In the genomic region with DNA sequence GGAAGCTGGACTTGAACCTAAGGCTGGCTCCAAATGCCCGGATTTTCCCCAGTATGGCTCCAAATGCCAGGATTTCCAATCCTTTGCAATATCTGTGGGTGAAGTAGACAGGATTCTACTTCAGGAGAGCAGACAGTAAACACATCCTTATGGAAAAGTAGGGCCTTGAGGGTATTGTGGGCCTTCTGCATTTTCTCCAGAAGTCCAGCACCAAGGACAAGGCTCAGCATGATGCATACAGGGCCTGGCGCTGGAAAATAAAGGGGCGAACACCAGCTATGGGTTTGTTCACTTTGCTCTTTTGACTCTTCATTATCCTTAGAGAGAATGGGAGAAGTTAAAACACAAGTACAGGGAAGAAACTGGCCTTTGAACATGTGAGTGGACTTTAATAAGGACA, we compare ENCODE assay signal across 23 cellular contexts.
DNase-seq lines count a peak whose midpoint lies in the region; ATAC-seq and TF ChIP-seq lines count a peak whose summit lies in the region.
"Had no signal": no experiment of that assay in that cellular context is flagged by ENCODE, and none has a peak within 500 bp of the region (broad histone marks: within the 10 kb centered on the region; RNA-seq: fewer than 3 reads in every experiment).

No MANE protein-coding gene starts in this region.

- DNase-seq in MCF 10A (ENCODE audit: unreplicated experiment), result peak; percentile 16
- DNase-seq in breast epithelium (ENCODE audit: low spot score in 2 of 2), result no peak
- no peak for DNase-seq in WTC11 (ENCODE audit: low spot score)
- DNase-seq in fibroblast of peridontal ligament (ENCODE audit: extremely low read depth), result peak; percentile 54
- no peak for DNase-seq in stimulated activated naive B cell treated with anti-CD40 and anti-IgM and Interleukin-4, amounts not matched to agents 10 μg/mL and 1 μg/mL and 100 μg/mL, for 72 hours
- DNase-seq in DMS153 treated with DMSO at 0.1 percent for 48 hours (lab: John Stamatoyannopoulos, UW; ENCODE audit: unreplicated experiment), result no peak
- no peak for DNase-seq in NCI-H82 treated with DMSO at 0.1 percent for 48 hours (lab: John Stamatoyannopoulos, UW; ENCODE audit: unreplicated experiment)
- no peak for DNase-seq in CD1c-positive myeloid dendritic cell (ENCODE audit: extremely low spot score)
- DNase-seq: activated CD4-positive, alpha-beta T cell treated with anti-CD3 and anti-CD28 coated beads for 36 hours; activated naive CD4-positive, alpha-beta T cell; body of pancreas; DMS79; dorsolateral prefrontal cortex; left ventricle myocardium inferior; NCI-H187 treated with DMSO at 0.1 percent for 48 hours; NCI-H510A treated with DMSO at 0.1 percent for 48 hours; OCI-M1; posterior cingulate gyrus; stimulated activated naive CD4-positive, alpha-beta T cell; trophoblast cell had no signal

- H3K9me3 Mint-ChIP-seq in MCF 10A (ENCODE audit: unreplicated experiment) (no peaks in the 10 kb centered on the region), WTC11 (no peaks in the 10 kb centered on the region)
- peaks cover 4% of the 10 kb centered on the region in 2 donors for H3K9me3 Mint-ChIP-seq in stimulated activated naive B cell treated with anti-CD40 and anti-IgM and Interleukin-4, amounts not matched to agents 10 μg/mL and 1 μg/mL and 100 μg/mL, for 72 hours

- H3K9me3 ChIP-seq in breast epithelium, result no peaks in the 10 kb centered on the region
- H3K9me3 ChIP-seq: body of pancreas, left ventricle myocardium inferior, SJSA1 had no signal

- H3K4me1 Mint-ChIP-seq in MCF 10A (ENCODE audit: insufficient read depth, unreplicated experiment) (peaks cover 9% of the 10 kb centered on the region), WTC11 (peaks cover 6% of the 10 kb centered on the region)
- peaks cover 2 to 9% of the 10 kb centered on the region in 2 donors for H3K4me1 Mint-ChIP-seq in stimulated activated naive B cell treated with anti-CD40 and anti-IgM and Interleukin-4, amounts not matched to agents 10 μg/mL and 1 μg/mL and 100 μg/mL, for 72 hours
- H3K4me1 Mint-ChIP-seq: activated CD4-positive, alpha-beta T cell treated with anti-CD3 and anti-CD28 coated beads for 36 hours; CD14-positive monocyte had no signal

- H3K4me3 Mint-ChIP-seq in MCF 10A (ENCODE audit: unreplicated experiment) (no peak overlapping the region), WTC11 (no peak overlapping the region)
- H3K4me3 Mint-ChIP-seq in stimulated activated naive B cell treated with anti-CD40 and anti-IgM and Interleukin-4, amounts not matched to agents 10 μg/mL and 1 μg/mL and 100 μg/mL, for 72 hours, result no peak overlapping the region
- H3K4me3 Mint-ChIP-seq: activated CD4-positive, alpha-beta T cell treated with anti-CD3 and anti-CD28 coated beads for 36 hours; CD14-positive monocyte had no signal

- intact Hi-C loops in MCF 10A (cut with micrococcal nuclease), result no loop called here
- intact Hi-C loops in breast epithelium (cut with DNase I; ENCODE audit: low total_unique reads), result no loop called here

- H3K27me3 Mint-ChIP-seq in MCF 10A (ENCODE audit: insufficient read depth, unreplicated experiment) (no peaks in the 10 kb centered on the region), WTC11 (ENCODE audit: low read depth) (no peaks in the 10 kb centered on the region)
- H3K27me3 Mint-ChIP-seq in stimulated activated naive B cell treated with anti-CD40 and anti-IgM and Interleukin-4, amounts not matched to agents 10 μg/mL and 1 μg/mL and 100 μg/mL, for 72 hours, result peaks cover 0 to 11% of the 10 kb centered on the region in 2 donors
- H3K27me3 Mint-ChIP-seq: activated CD4-positive, alpha-beta T cell treated with anti-CD3 and anti-CD28 coated beads for 36 hours had no signal

- H3K36me3 ChIP-seq in breast epithelium, result no peaks in the 10 kb centered on the region
- H3K36me3 ChIP-seq: SJSA1 had no signal

- CTCF ChIA-PET in MCF 10A (lab: Yijun Ruan, JAX) (interaction anchor here (4.9 kb wide), 1 partner anchor 9 kb away, joined by 20 read pairs; no protein-coding TSS in a partner anchor), WTC11 (lab: Charles Lee) (no interaction called here)

- no peaks in the 10 kb centered on the region for H3K4me1 ChIP-seq in breast epithelium
- H3K4me1 ChIP-seq: body of pancreas, left ventricle myocardium inferior had no signal

- POLR2A ChIA-PET in MCF 10A (lab: Yijun Ruan, JAX), result interaction anchor here (0.7 kb wide), 1 partner anchor 35 kb away, joined by 4 read pairs; no protein-coding TSS in a partner anchor
- POLR2A ChIA-PET in WTC11 (lab: Charles Lee), result no interaction called here

- 0 out of 2 replicates have a peak, but pooled peaks have one; percentile 32 for ATAC-seq in WTC11
- ATAC-seq in stimulated activated naive B cell treated with anti-CD40 and anti-IgM and Interleukin-4, amounts not matched to agents 10 μg/mL and 1 μg/mL and 100 μg/mL, for 72 hours (replicated peaks), result no peak
- ATAC-seq: activated CD4-positive, alpha-beta T cell treated with anti-CD3 and anti-CD28 coated beads for 36 hours; body of pancreas had no signal

- H3K36me3 Mint-ChIP-seq in MCF 10A (ENCODE audit: insufficient read depth, unreplicated experiment), result no peaks in the 10 kb centered on the region
- H3K36me3 Mint-ChIP-seq in WTC11, result no peaks in the 10 kb centered on the region
- no peaks in the 10 kb centered on the region for H3K36me3 Mint-ChIP-seq in stimulated activated naive B cell treated with anti-CD40 and anti-IgM and Interleukin-4, amounts not matched to agents 10 μg/mL and 1 μg/mL and 100 μg/mL, for 72 hours
- H3K36me3 Mint-ChIP-seq: CD14-positive monocyte had no signal

- H3K27me3 ChIP-seq in breast epithelium, result no peaks in the 10 kb centered on the region
- H3K27me3 ChIP-seq: body of pancreas, dorsolateral prefrontal cortex, SJSA1 had no signal

- TF ChIP-seq CTCF in MCF 10A (IDR thresholded peaks at IDR 0.05; ENCODE audit: unreplicated experiment), result no peak
- no peak for TF ChIP-seq CTCF in breast epithelium (IDR thresholded peaks at IDR 0.05)
- no peak for TF ChIP-seq CTCF in WTC11 (IDR thresholded peaks at IDR 0.05)

- TF ChIP-seq POLR2A in breast epithelium (IDR thresholded peaks at IDR 0.05), result no peak

- H3K27ac Mint-ChIP-seq in MCF 10A (ENCODE audit: low read depth, unreplicated experiment) (no peak overlapping the region), WTC11 (no peak overlapping the region)
- peak overlapping the region; percentile 76 for H3K27ac Mint-ChIP-seq in stimulated activated naive B cell treated with anti-CD40 and anti-IgM and Interleukin-4, amounts not matched to agents 10 μg/mL and 1 μg/mL and 100 μg/mL, for 72 hours
- H3K27ac Mint-ChIP-seq: activated CD4-positive, alpha-beta T cell treated with anti-CD3 and anti-CD28 coated beads for 36 hours; CD14-positive monocyte had no signal

- H3K4me3 ChIP-seq in breast epithelium, result no peak overlapping the region
- H3K4me3 ChIP-seq: body of pancreas, dorsolateral prefrontal cortex, left ventricle myocardium inferior, SJSA1 had no signal

- no peak overlapping the region for H3K27ac ChIP-seq in breast epithelium
- H3K27ac ChIP-seq: 22Rv1, body of pancreas, dorsolateral prefrontal cortex, left ventricle myocardium inferior, SJSA1 had no signal

- no TSS peak for BruUV-seq in MCF 10A (replicated peaks; lab: Mats Ljungman, UMichigan)

TF ChIP-seq in WTC11, 78 proteins besides CTCF, POLR2A, EP300 and RAD21 (continues in another document):
- TF ChIP-seq ZNF396 (CRISPR knock-in tag; IDR thresholded peaks at IDR 0.05; ENCODE audit: borderline replicate concordance) (no peak), NR1H2 (CRISPR knock-in tag; IDR thresholded peaks at IDR 0.05) (no peak), NFATC4 (CRISPR knock-in tag; IDR thresholded peaks at IDR 0.05) (no peak), SMAD3 (CRISPR knock-in tag; IDR thresholded peaks at IDR 0.05; ENCODE audit: borderline replicate concordance) (no peak)
- TF ChIP-seq, protein P1, sequence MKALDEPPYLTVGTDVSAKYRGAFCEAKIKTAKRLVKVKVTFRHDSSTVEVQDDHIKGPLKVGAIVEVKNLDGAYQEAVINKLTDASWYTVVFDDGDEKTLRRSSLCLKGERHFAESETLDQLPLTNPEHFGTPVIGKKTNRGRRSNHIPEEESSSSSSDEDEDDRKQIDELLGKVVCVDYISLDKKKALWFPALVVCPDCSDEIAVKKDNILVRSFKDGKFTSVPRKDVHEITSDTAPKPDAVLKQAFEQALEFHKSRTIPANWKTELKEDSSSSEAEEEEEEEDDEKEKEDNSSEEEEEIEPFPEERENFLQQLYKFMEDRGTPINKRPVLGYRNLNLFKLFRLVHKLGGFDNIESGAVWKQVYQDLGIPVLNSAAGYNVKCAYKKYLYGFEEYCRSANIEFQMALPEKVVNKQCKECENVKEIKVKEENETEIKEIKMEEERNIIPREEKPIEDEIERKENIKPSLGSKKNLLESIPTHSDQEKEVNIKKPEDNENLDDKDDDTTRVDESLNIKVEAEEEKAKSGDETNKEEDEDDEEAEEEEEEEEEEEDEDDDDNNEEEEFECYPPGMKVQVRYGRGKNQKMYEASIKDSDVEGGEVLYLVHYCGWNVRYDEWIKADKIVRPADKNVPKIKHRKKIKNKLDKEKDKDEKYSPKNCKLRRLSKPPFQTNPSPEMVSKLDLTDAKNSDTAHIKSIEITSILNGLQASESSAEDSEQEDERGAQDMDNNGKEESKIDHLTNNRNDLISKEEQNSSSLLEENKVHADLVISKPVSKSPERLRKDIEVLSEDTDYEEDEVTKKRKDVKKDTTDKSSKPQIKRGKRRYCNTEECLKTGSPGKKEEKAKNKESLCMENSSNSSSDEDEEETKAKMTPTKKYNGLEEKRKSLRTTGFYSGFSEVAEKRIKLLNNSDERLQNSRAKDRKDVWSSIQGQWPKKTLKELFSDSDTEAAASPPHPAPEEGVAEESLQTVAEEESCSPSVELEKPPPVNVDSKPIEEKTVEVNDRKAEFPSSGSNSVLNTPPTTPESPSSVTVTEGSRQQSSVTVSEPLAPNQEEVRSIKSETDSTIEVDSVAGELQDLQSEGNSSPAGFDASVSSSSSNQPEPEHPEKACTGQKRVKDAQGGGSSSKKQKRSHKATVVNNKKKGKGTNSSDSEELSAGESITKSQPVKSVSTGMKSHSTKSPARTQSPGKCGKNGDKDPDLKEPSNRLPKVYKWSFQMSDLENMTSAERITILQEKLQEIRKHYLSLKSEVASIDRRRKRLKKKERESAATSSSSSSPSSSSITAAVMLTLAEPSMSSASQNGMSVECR (CRISPR knock-in tag; IDR thresholded peaks at IDR 0.05; ENCODE audit: borderline replicate concordance), result no peak
- TF ChIP-seq, protein P2, sequence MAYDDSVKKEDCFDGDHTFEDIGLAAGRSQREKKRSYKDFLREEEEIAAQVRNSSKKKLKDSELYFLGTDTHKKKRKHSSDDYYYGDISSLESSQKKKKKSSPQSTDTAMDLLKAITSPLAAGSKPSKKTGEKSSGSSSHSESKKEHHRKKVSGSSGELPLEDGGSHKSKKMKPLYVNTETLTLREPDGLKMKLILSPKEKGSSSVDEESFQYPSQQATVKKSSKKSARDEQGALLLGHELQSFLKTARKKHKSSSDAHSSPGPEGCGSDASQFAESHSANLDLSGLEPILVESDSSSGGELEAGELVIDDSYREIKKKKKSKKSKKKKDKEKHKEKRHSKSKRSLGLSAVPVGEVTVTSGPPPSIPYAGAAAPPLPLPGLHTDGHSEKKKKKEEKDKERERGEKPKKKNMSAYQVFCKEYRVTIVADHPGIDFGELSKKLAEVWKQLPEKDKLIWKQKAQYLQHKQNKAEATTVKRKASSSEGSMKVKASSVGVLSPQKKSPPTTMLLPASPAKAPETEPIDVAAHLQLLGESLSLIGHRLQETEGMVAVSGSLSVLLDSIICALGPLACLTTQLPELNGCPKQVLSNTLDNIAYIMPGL (CRISPR knock-in tag; IDR thresholded peaks at IDR 0.05), result no peak

Comparison
In these comparisons a context has a peak if more than half of its experiments do, and no peak if none do; other contexts are left out.
1. DNase-seq: peak in MCF 10A (single experiment) and fibroblast of peridontal ligament (single experiment); none in breast epithelium (0 of 2), WTC11 (single experiment), stimulated activated naive B cell treated with anti-CD40 and anti-IgM and Interleukin-4, amounts not matched to agents 10 μg/mL and 1 μg/mL and 100 μg/mL, for 72 hours (single experiment), DMS153 treated with DMSO at 0.1 percent for 48 hours (single experiment), NCI-H82 treated with DMSO at 0.1 percent for 48 hours (single experiment) and CD1c-positive myeloid dendritic cell (single experiment).